ENCODE assay signal across 10 cellular contexts in genomic region chr1:151832318-151832984, GRCh38. TPM values are rescaled to one million over a fixed set of nuclear protein-coding genes. Genes with fewer than 3 reads are reported as not detected.
DNase-seq lines count a peak whose midpoint lies in the region; ATAC-seq and TF ChIP-seq lines count a peak whose summit lies in the region.
"Had no signal": no experiment of that assay in that cellular context is flagged by ENCODE, and none has a peak within 500 bp of the region (broad histone marks: within the 10 kb centered on the region; RNA-seq: fewer than 3 reads in every experiment).

No MANE protein-coding gene starts in this region.

- POLR2A ChIA-PET in CD4-positive, alpha-beta T cell (lab: Charles Lee), result interaction anchor here (1.0 kb wide), 1 partner anchor 69 kb away, joined by 4 read pairs; the partner anchor contains the start of gene MRPL9

- H3K27me3 Mint-ChIP-seq in CD4-positive, alpha-beta T cell, result no peaks in the 10 kb centered on the region
- peaks cover 18% of the 10 kb centered on the region for H3K27me3 Mint-ChIP-seq in mesothelial cell of epicardium (ENCODE audit: low read depth)

- ATAC-seq in CD4-positive, alpha-beta T cell (ENCODE audit: poor library complexity), result no peak
- ATAC-seq in GM18505 (IDR thresholded peaks at IDR 0.05; ENCODE audit: unreplicated experiment), result no peak
- ATAC-seq in HG02870 (IDR thresholded peaks at IDR 0.05; ENCODE audit: unreplicated experiment), result no peak

- H3K4me3 ChIP-seq in muscle layer of duodenum (ENCODE audit: low read depth in 1 of 2, low read length in 2 of 2), result no peak overlapping the region

- H3K9me3 ChIP-seq in CD4-positive, alpha-beta T cell (ENCODE audit: control insufficient read depth, low read length), result no peaks in the 10 kb centered on the region
- H3K9me3 ChIP-seq in muscle layer of duodenum (ENCODE audit: control insufficient read depth in 1 of 2, low read length in 2 of 2), result no peaks in the 10 kb centered on the region

- TF ChIP-seq CTCF in CD4-positive, alpha-beta T cell (IDR thresholded peaks at IDR 0.05), result no peak
- no peak for TF ChIP-seq CTCF in mesothelial cell of epicardium (IDR thresholded peaks at IDR 0.05; ENCODE audit: unreplicated experiment)

- intact Hi-C loops in CD4-positive, alpha-beta T cell (cut with DNase I, micrococcal nuclease), result no loop called here

- CTCF ChIA-PET in CD4-positive, alpha-beta T cell (lab: Charles Lee), result no interaction called here

- H3K36me3 Mint-ChIP-seq in CD4-positive, alpha-beta T cell (ENCODE audit: low read depth), result no peaks in the 10 kb centered on the region
- no peaks in the 10 kb centered on the region for H3K36me3 Mint-ChIP-seq in mesothelial cell of epicardium

- no peak for DNase-seq in CD4-positive, alpha-beta T cell
- peak; percentile 72 for DNase-seq in NCI-H128 (lab: John Stamatoyannopoulos, UW; ENCODE audit: unreplicated experiment)
- DNase-seq in cerebellum (ENCODE audit: low spot score), result peak; percentile 73
- no peak for DNase-seq in NCI-H526 treated with DMSO at 0.1 percent for 48 hours (lab: John Stamatoyannopoulos, UW)
- DNase-seq in mesothelial cell of epicardium (ENCODE audit: low spot score in 2 of 2, unreplicated experiment in 2 of 2), result no peak

- H3K4me3 Mint-ChIP-seq in CD4-positive, alpha-beta T cell, result peak overlapping the region; percentile 40
- no peak overlapping the region for H3K4me3 Mint-ChIP-seq in mesothelial cell of epicardium

- H3K27me3 ChIP-seq in CD4-positive, alpha-beta T cell (ENCODE audit: control insufficient read depth, insufficient read depth, low read length), result no peaks in the 10 kb centered on the region
- peaks cover 7% of the 10 kb centered on the region for H3K27me3 ChIP-seq in muscle layer of duodenum (ENCODE audit: low read depth, low read length)

- H3K27ac ChIP-seq in CD4-positive, alpha-beta T cell (ENCODE audit: low read depth, low read length), result peak overlapping the region; percentile 15
- peak overlapping the region; percentile 8 for H3K27ac ChIP-seq in muscle layer of duodenum (ENCODE audit: low read length)

- H3K4me1 Mint-ChIP-seq in CD4-positive, alpha-beta T cell (ENCODE audit: low read depth), result peaks cover 97% of the 10 kb centered on the region
- peaks cover 20% of the 10 kb centered on the region for H3K4me1 Mint-ChIP-seq in mesothelial cell of epicardium

- no peaks in the 10 kb centered on the region for H3K36me3 ChIP-seq in muscle layer of duodenum (ENCODE audit: control insufficient read depth in 1 of 2, insufficient read depth in 2 of 2, low read length in 2 of 2)

- peak overlapping the region; percentile 79 for H3K27ac Mint-ChIP-seq in CD4-positive, alpha-beta T cell
- H3K27ac Mint-ChIP-seq in mesothelial cell of epicardium, result no peak overlapping the region

- peaks cover 8 to 9% of the 10 kb centered on the region in 2 donors for H3K4me1 ChIP-seq in muscle layer of duodenum (ENCODE audit: control insufficient read depth in 1 of 2, insufficient read depth in 2 of 2, low read length in 2 of 2)

- H3K9me3 Mint-ChIP-seq in CD4-positive, alpha-beta T cell, result no peaks in the 10 kb centered on the region
- no peaks in the 10 kb centered on the region for H3K9me3 Mint-ChIP-seq in mesothelial cell of epicardium

- no peak for TF ChIP-seq POLR2A in GM18505 (IDR thresholded peaks at IDR 0.05; ENCODE audit: borderline replicate concordance, extremely low read depth, insufficient read depth, insufficient read length)

RNA-seq across cellular contexts. Expression of gene RORC, which starts 0.8 kb away (rescaled TPM):
- 1 to 10 TPM; 3.6 to 3.7 TPM for total RNA-seq in CD4-positive, alpha-beta T cell
- total RNA-seq in cerebellum, result 0.18 TPM
- total RNA-seq in mesothelial cell of epicardium, result not detected in 3 replicates

RNA-seq across cellular contexts. Expression of gene C2CD4D, which starts 7.2 kb away (rescaled TPM):
- total RNA-seq in CD4-positive, alpha-beta T cell, result under 1 TPM; 0.75 to 0.88 TPM
- not detected for total RNA-seq in cerebellum
- total RNA-seq in mesothelial cell of epicardium, result 0.38 to 0.65 TPM (median 0.53 TPM) in 3 replicates

RNA-seq across cellular contexts. Expression of gene THEM5, which starts 21.1 kb away (rescaled TPM):
- not detected for total RNA-seq in CD4-positive, alpha-beta T cell
- total RNA-seq in cerebellum (not detected), mesothelial cell of epicardium (not detected in 3 replicates)
- total RNA-seq: kidney epithelial cell; T-helper 1 cell treated with Interleukin-12 subunit alpha and Interleukin-12 subunit beta and Interleukin-4 antibody, amounts not matched to agents 30 ng/mL and 1 ng/mL, for 36 hours had no signal

RNA-seq across cellular contexts. Expression of gene LINGO4, which starts 27.2 kb away (rescaled TPM):
- under 1 TPM; 0.06 to 0.16 TPM for total RNA-seq in CD4-positive, alpha-beta T cell
- total RNA-seq in cerebellum (not detected), mesothelial cell of epicardium (not detected in 3 replicates)
- total RNA-seq: kidney epithelial cell had no signal

RNA-seq across cellular contexts. Expression of gene TDRKH, which starts 42.2 kb away (rescaled TPM):
- 1 to 10 TPM; 6.1 to 6.4 TPM for total RNA-seq in CD4-positive, alpha-beta T cell
- 17.9 TPM for total RNA-seq in cerebellum
- total RNA-seq in mesothelial cell of epicardium, result 8.2 to 9.9 TPM (median 8.4 TPM) in 3 replicates

Comparison
In these comparisons a context has a peak if more than half of its experiments do, and no peak if none do; other contexts are left out.
1. DNase-seq: peak in NCI-H128 (single experiment) and cerebellum (single experiment); none in CD4-positive, alpha-beta T cell (0 of 10), NCI-H526 treated with DMSO at 0.1 percent for 48 hours (single experiment) and mesothelial cell of epicardium (0 of 2).